Comparison of ENCODE assay signal across 7 cellular contexts in the genomic region with DNA sequence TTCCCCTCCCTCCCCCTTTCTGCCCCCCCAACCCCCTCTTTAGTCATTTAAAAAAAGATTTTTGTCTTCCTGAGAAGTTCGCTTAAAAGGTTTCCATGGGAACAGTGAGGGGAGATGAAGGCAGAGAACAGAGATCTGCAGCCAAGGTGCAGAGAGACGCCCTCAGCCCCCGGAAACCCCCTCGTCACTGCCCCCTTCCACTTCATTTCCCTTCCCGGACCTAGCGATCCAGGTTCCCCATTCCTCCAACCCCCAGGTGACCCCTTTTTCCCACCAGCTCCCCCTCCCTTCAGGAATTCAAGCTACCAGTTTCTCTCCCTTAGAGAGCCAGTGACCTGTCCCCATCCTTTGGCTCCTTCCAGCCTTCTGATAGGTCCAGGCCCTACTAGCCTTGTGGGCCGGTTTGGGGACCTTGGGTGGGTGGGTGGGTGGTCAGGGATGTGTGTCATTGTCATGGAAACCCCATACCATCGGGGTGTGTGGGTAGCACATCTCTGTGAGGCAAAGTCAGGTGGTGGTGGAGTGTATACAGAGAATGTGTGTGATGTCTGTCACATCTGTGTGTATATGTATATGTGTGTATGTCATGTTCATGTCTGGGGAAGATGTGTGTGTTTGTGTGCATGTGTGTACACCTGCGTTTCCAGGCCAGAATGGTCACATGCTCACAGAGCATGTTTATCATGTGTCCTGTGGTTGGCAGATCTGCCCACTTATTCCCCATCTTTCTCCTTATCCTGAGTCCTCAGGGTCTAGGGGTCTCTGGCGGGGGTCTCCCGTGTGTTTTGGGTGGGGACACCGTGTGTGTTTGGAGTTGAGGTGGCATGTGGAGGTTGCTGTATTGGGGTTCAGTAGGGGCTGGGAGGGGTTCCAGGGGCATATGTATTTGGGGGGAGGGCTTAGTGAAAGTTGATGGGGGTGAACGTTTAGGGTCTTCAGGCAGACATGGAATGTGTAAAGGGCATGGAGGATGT. TPM values are rescaled to one million over a fixed set of nuclear protein-coding genes. Genes with fewer than 3 reads are reported as not detected.
A peak's percentile ranks its signal among the peaks of the same experiment; 100 is the strongest.
DNase-seq lines count a peak whose midpoint lies in the region; ATAC-seq and TF ChIP-seq lines count a peak whose summit lies in the region.

No MANE protein-coding gene starts in this region.

- H3K9ac ChIP-seq in SU-DHL-6 (ENCODE audit: low read length) (peak overlapping the region; percentile 65), endodermal cell (ENCODE audit: extremely low read depth, low read length, poor library complexity, severe bottlenecking) (no peak overlapping the region)

- H3K4me2 ChIP-seq in SU-DHL-6 (ENCODE audit: low read depth, low read length, poor library complexity, severe bottlenecking) = peak overlapping the region; percentile 72

- no peaks in the 10 kb centered on the region for H3K9me3 Mint-ChIP-seq in endodermal cell

- H4K20me1 ChIP-seq in SU-DHL-6 (ENCODE audit: low read depth, low read length) = no peaks in the 10 kb centered on the region

- H3K4me3 Mint-ChIP-seq in endodermal cell = peak overlapping the region; percentile 86

- H3K4me1 ChIP-seq in endodermal cell (ENCODE audit: control insufficient read depth, insufficient read depth, low read length) (peaks cover 4% of the 10 kb centered on the region), neutrophil (ENCODE audit: control insufficient read depth in 1 of 2, insufficient read depth in 1 of 2, low read depth in 1 of 2, low read length in 1 of 2) (peaks cover 42 to 51% of the 10 kb centered on the region in 2 experiments)

- H3K9me3 ChIP-seq in SU-DHL-6 (ENCODE audit: insufficient read depth, low read length) (no peaks in the 10 kb centered on the region), endodermal cell (ENCODE audit: control insufficient read depth, low read length) (no peaks in the 10 kb centered on the region), neutrophil (no peaks in the 10 kb centered on the region)

- no peaks in the 10 kb centered on the region for H3K9me2 ChIP-seq in SU-DHL-6 (replicated peaks; ENCODE audit: insufficient read depth, low read length)

- WGBS in endodermal cell (ENCODE audit: insufficient coverage in 1 of 2, insufficient read length in 1 of 2), 2 experiments = 25 to 40% methylated on average over 1 to 13 of the region's 13 CpGs

- H3K79me2 ChIP-seq in SU-DHL-6 (ENCODE audit: insufficient read depth, low read length) = no peaks in the 10 kb centered on the region

- H3K27ac ChIP-seq in SU-DHL-6 (ENCODE audit: low read depth, low read length) (no peak overlapping the region), endodermal cell (ENCODE audit: low read depth, low read length) (peak overlapping the region; percentile 72), neutrophil (peak overlapping the region; percentile 29)

- DNase-seq in H7 = peak; percentile 71
- DNase-seq in endodermal cell = peak; percentile 60
- DNase-seq in NCI-H2081 treated with DMSO at 0.1 percent for 48 hours (lab: John Stamatoyannopoulos, UW) = no peak
- DNase-seq in Kasumi-1 (lab: John Stamatoyannopoulos, UW) = no peak

- H3K4me3 ChIP-seq in H7 (ENCODE audit: insufficient read depth, low read depth, low read length) (peak overlapping the region; percentile 54; the same call in 1 of the 2 replicates), SU-DHL-6 (ENCODE audit: insufficient read depth, low read length, poor library complexity, severe bottlenecking) (peak overlapping the region; percentile 58), endodermal cell (ENCODE audit: low read length) (peak overlapping the region; percentile 84), neutrophil (ENCODE audit: low read depth in 1 of 2, low read length in 1 of 2) (peak overlapping the region; percentile 56 to 80)

- peaks cover 17% of the 10 kb centered on the region for H3K36me3 Mint-ChIP-seq in endodermal cell (ENCODE audit: low read depth)

- no peak overlapping the region for H2AFZ ChIP-seq in SU-DHL-6 (ENCODE audit: low read depth, low read length, severe bottlenecking)

- H3K27me3 ChIP-seq in H7 (ENCODE audit: control insufficient read depth, insufficient read depth, low read length) (no peaks in the 10 kb centered on the region), SU-DHL-6 (ENCODE audit: low read length) (peaks cover 6% of the 10 kb centered on the region; the same call in 1 of the 2 replicates), endodermal cell (ENCODE audit: control insufficient read depth, insufficient read depth, low read length, poor library complexity, severe bottlenecking) (no peaks in the 10 kb centered on the region), neutrophil (peaks cover 64% of the 10 kb centered on the region)

- peaks cover 8% of the 10 kb centered on the region for H3K36me3 ChIP-seq in H7 (replicated peaks; ENCODE audit: control insufficient read depth, insufficient read depth, low read length)
- H3K36me3 ChIP-seq in SU-DHL-6 (ENCODE audit: low read length) = no peaks in the 10 kb centered on the region
- H3K36me3 ChIP-seq in endodermal cell (ENCODE audit: control insufficient read depth, insufficient read depth, low read length) = no peaks in the 10 kb centered on the region
- H3K36me3 ChIP-seq in neutrophil = no peaks in the 10 kb centered on the region

- no peak for TF ChIP-seq CTCF in SU-DHL-6 (IDR thresholded peaks at IDR 0.05; ENCODE audit: insufficient read depth, low read length, poor library complexity, severe bottlenecking)
- TF ChIP-seq CTCF in endodermal cell (conservative IDR thresholded peaks at IDR 0.05) = no peak
- TF ChIP-seq CTCF in neutrophil (IDR thresholded peaks at IDR 0.05) = no peak

- ATAC-seq in GM18868 (IDR thresholded peaks at IDR 0.05; ENCODE audit: unreplicated experiment) = no peak

- no peak overlapping the region for H3K27ac Mint-ChIP-seq in endodermal cell

- peaks cover 59% of the 10 kb centered on the region for H3K4me1 Mint-ChIP-seq in endodermal cell

- H3K27me3 Mint-ChIP-seq in endodermal cell (ENCODE audit: insufficient read depth) = no peaks in the 10 kb centered on the region

- peaks cover 23% of the 10 kb centered on the region for H3F3A ChIP-seq in SU-DHL-6 (ENCODE audit: insufficient read depth)

RNA-seq across cellular contexts. Expression of a gene that starts 7.0 kb away (rescaled TPM):
- 8.3 and 13.4 TPM in 2 replicates for total RNA-seq in H7 (2014; rRNA removed; shearing (Covaris generic))
- 10 to 100 TPM; 90.2 to 94.2 TPM for total RNA-seq in endodermal cell
- 63.4 TPM for polyA plus RNA-seq in endodermal cell (2013, experiment 1 of 2)
- 54.7 TPM for polyA plus RNA-seq in endodermal cell (2013, experiment 2 of 2)

RNA-seq across cellular contexts. Expression of a gene that starts 9.0 kb away (rescaled TPM):
- total RNA-seq in H7 (2014; rRNA removed; shearing (Covaris generic)) = 168 and 188 TPM in 2 replicates
- 100 to 1,000 TPM; 198 to 219 TPM for total RNA-seq in endodermal cell
- polyA plus RNA-seq in endodermal cell (2013, experiment 1 of 2) = 232 TPM
- polyA plus RNA-seq in endodermal cell (2013, experiment 2 of 2) = 195 TPM

RNA-seq across cellular contexts. Expression of a gene that starts 16.1 kb away (rescaled TPM):
- total RNA-seq in H7 (2014; rRNA removed; shearing (Covaris generic)) = 38.3 and 41.9 TPM in 2 replicates
- total RNA-seq in endodermal cell = 10 to 100 TPM; 71.4 to 75.7 TPM
- 71.2 TPM for polyA plus RNA-seq in endodermal cell (2013, experiment 1 of 2)
- polyA plus RNA-seq in endodermal cell (2013, experiment 2 of 2) = 61.2 TPM

RNA-seq across cellular contexts. Expression of a gene that starts 27.5 kb away (rescaled TPM):
- 15.5 and 16.4 TPM in 2 replicates for total RNA-seq in H7 (2014; rRNA removed; shearing (Covaris generic))
- total RNA-seq in endodermal cell = 10 to 100 TPM; 18.0 to 20.6 TPM
- 14.1 TPM for polyA plus RNA-seq in endodermal cell (2013, experiment 1 of 2)
- polyA plus RNA-seq in endodermal cell (2013, experiment 2 of 2) = 12.5 TPM

RNA-seq across cellular contexts. Expression of a gene that starts 35.3 kb away (rescaled TPM):
- 101 and 113 TPM in 2 replicates for total RNA-seq in H7 (2014; rRNA removed; shearing (Covaris generic))
- total RNA-seq in endodermal cell = 10 to 100 TPM; 56.6 to 94.3 TPM
- 99.2 TPM for polyA plus RNA-seq in endodermal cell (2013, experiment 1 of 2)
- 95.4 TPM for polyA plus RNA-seq in endodermal cell (2013, experiment 2 of 2)

Comparison
In these comparisons a context has a peak if more than half of its experiments do, and no peak if none do; other contexts are left out.
1. DNase-seq: peak in H7 (single experiment) and endodermal cell (single experiment); none in NCI-H2081 treated with DMSO at 0.1 percent for 48 hours (single experiment) and Kasumi-1 (0 of 2).
2. Peak in every context shown above with its lines, with median percentiles within 50 percentile points of each other: H3K4me3 ChIP-seq.